8 cellular contexts compared by ENCODE assay signal in the genomic region with DNA sequence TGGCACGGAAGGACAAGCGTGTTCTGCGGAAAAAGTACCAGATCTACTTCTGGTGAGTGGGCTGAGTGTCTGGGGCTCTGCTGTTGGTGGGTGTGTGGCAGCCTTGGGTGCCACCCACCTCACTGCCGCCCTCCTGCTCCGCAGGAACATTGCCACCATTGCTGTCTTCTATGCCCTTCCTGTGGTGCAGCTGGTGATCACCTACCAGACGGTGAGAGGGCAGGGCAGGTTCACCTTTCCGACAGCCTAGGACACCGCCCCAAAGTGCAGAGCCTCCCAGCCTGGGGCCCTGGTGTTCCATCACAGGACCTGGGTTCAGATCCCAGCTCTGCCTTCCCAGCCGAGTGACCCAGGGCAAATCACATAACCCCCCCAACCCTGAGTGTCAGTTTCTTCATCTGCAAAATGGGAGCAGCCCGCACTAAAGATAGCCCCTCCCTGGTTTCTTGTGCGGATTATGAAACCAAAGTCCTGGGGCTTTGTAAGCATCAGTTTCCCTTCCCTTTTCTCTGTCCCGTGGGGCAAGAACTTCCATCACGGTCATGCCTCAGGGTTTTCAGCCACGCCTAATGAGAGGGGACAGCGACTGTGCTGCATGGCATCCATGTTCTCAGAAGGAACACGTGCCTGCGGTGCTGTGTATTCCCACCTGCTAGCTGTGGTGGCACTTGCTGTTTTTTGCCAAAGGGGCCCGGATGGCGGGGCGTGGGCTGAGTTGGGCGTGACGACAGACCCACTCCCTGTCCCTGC. TPM values are rescaled to one million over a fixed set of nuclear protein-coding genes. Genes with fewer than 3 reads are reported as not detected.
A peak's percentile ranks its signal among the peaks of the same experiment; 100 is the strongest.
DNase-seq lines count a peak whose midpoint lies in the region; ATAC-seq and TF ChIP-seq lines count a peak whose summit lies in the region.
"Had no signal": no experiment of that assay in that cellular context is flagged by ENCODE, and none has a peak within 500 bp of the region (broad histone marks: within the 10 kb centered on the region; RNA-seq: fewer than 3 reads in every experiment).

No MANE protein-coding gene starts in this region.

- H3K36me3 ChIP-seq in esophagus squamous epithelium (peaks cover 29 to 96% (median 33%) of the 10 kb centered on the region in 3 donors), tibial artery (peaks cover 38 to 99% (median 94%) of the 10 kb centered on the region in 3 donors)

- H3K27me3 ChIP-seq in esophagus squamous epithelium = no peaks in the 10 kb centered on the region
- H3K27me3 ChIP-seq in tibial artery = no peaks in the 10 kb centered on the region

- 73 to 92% methylated on average over 7 to 11 of the region's 22 CpGs for WGBS in esophagus squamous epithelium, 2 donors

- no peaks in the 10 kb centered on the region for H3K9me3 ChIP-seq in esophagus squamous epithelium
- no peaks in the 10 kb centered on the region for H3K9me3 ChIP-seq in tibial artery

- intact Hi-C loops in esophagus squamous epithelium (cut with DNase I) = no loop called here
- intact Hi-C loops in tibial artery (cut with DNase I; ENCODE audit: low total_unique reads) = no loop called here

- no peak overlapping the region for H3K4me3 ChIP-seq in esophagus squamous epithelium
- H3K4me3 ChIP-seq in tibial artery = no peak overlapping the region

- no peak for TF ChIP-seq POLR2A in esophagus squamous epithelium (IDR thresholded peaks at IDR 0.05)

- ATAC-seq in GM19463 (IDR thresholded peaks at IDR 0.05; ENCODE audit: unreplicated experiment) (peak; percentile 84), HG03354 (IDR thresholded peaks at IDR 0.05; ENCODE audit: poor library complexity, severe bottlenecking, unreplicated experiment) (peak; percentile 55)

- DNase-seq in esophagus squamous epithelium (lab: John Stamatoyannopoulos, UW) (peak; percentile 19), tibial artery (peak; percentile 63 to 74), SHP77 treated with DMSO at 0.1 percent for 48 hours (lab: John Stamatoyannopoulos, UW) (no peak), DMS153 treated with DMSO at 0.1 percent for 48 hours (lab: John Stamatoyannopoulos, UW; ENCODE audit: unreplicated experiment) (no peak)
- no peak for DNase-seq in activated CD4-positive, alpha-beta T cell treated with anti-CD3 and anti-CD28 coated beads, Interleukin-2, amount 50 U/mL, for 1 hour
- DNase-seq: stimulated activated CD4-positive, alpha-beta T cell treated with anti-CD3 and anti-CD28 coated beads, Interleukin-2, amount 100 ng/mL, for 24 hours had no signal

- TF ChIP-seq CTCF in esophagus squamous epithelium (IDR thresholded peaks at IDR 0.05) = no peak
- no peak for TF ChIP-seq CTCF in tibial artery (IDR thresholded peaks at IDR 0.05)

- H3K4me1 ChIP-seq in esophagus squamous epithelium (peaks cover 0 to 24% (median 0%) of the 10 kb centered on the region in 3 donors), tibial artery (peaks cover 0 to 5% (median 0%) of the 10 kb centered on the region in 4 donors)

- H3K27ac ChIP-seq in esophagus squamous epithelium (peak overlapping the region in 2 of 4 donors; percentile 17 to 29), tibial artery (no peak overlapping the region)

RNA-seq across cellular contexts. Expression of gene TAGLN, which starts 9.8 kb away (rescaled TPM):
- 1,000 to 10,000 TPM in 1 of 4 donors, 100 to 1,000 TPM in 2, 10 to 100 TPM in 1; 64.8 to 1,356 (median 373) TPM for total RNA-seq in esophagus squamous epithelium

RNA-seq across cellular contexts. Expression of gene SIDT2, which starts 10.8 kb away (rescaled TPM):
- total RNA-seq in esophagus squamous epithelium = 10 to 100 TPM in 2 of 4 donors, 1 to 10 TPM in 2; 6.9 to 20.0 (median 9.4) TPM

RNA-seq across cellular contexts. Expression of gene PCSK7, which starts 42.5 kb away (rescaled TPM):
- total RNA-seq in esophagus squamous epithelium = 10 to 100 TPM; 28.7 to 53.3 (median 45.0) TPM

RNA-seq across cellular contexts. Expression of gene RNF214, which starts 43.1 kb away (rescaled TPM):
- total RNA-seq in esophagus squamous epithelium = 10 to 100 TPM in 1 of 4 donors, 1 to 10 TPM in 3; 5.0 to 10.5 (median 5.6) TPM

RNA-seq across cellular contexts. Expression of gene PAFAH1B2, which starts 45.3 kb away (rescaled TPM):
- total RNA-seq in esophagus squamous epithelium = 10 to 100 TPM; 33.2 to 64.0 (median 48.5) TPM

Comparison
In these comparisons a context has a peak if more than half of its experiments do, and no peak if none do; other contexts are left out.
1. DNase-seq: peak in esophagus squamous epithelium (single experiment) and tibial artery (2 of 2); none in SHP77 treated with DMSO at 0.1 percent for 48 hours (single experiment), DMS153 treated with DMSO at 0.1 percent for 48 hours (single experiment) and activated CD4-positive, alpha-beta T cell treated with anti-CD3 and anti-CD28 coated beads, Interleukin-2, amount 50 U/mL, for 1 hour (single experiment).